8 cellular contexts compared by ENCODE assay signal in genomic region chr19:3625996-3626472, GRCh38. TPM values are rescaled to one million over a fixed set of nuclear protein-coding genes. Genes with fewer than 3 reads are reported as not detected.
DNase-seq lines count a peak whose midpoint lies in the region; ATAC-seq and TF ChIP-seq lines count a peak whose summit lies in the region.

No MANE protein-coding gene starts in this region.

- 0 to 2% methylated on average over 21 of the region's 21 CpGs for WGBS in tibial nerve, 2 donors

- ATAC-seq in HG03196 (IDR thresholded peaks at IDR 0.05; ENCODE audit: unreplicated experiment): peak; percentile 10
- ATAC-seq in GM18511 (IDR thresholded peaks at IDR 0.05; ENCODE audit: unreplicated experiment): no peak

- H3K4me1 ChIP-seq in tibial nerve: peaks cover 0 to 33% (median 16%) of the 10 kb centered on the region in 4 donors

- TF ChIP-seq CTCF in tibial nerve (IDR thresholded peaks at IDR 0.05): no peak

- no peak for TF ChIP-seq POLR2A in tibial nerve (IDR thresholded peaks at IDR 0.05)

- peak overlapping the region; percentile 70 to 97 (median 90) for H3K4me3 ChIP-seq in tibial nerve

- H3K27me3 ChIP-seq in layer of hippocampus (ENCODE audit: control insufficient read depth, insufficient read depth, low read length) (no peaks in the 10 kb centered on the region), tibial nerve (no peaks in the 10 kb centered on the region)

- peak overlapping the region; percentile 99 for H3K27ac ChIP-seq in angular gyrus (ENCODE audit: low read depth, low read length)
- H3K27ac ChIP-seq in layer of hippocampus (ENCODE audit: low read depth, low read length): peak overlapping the region; percentile 100
- H3K27ac ChIP-seq in tibial nerve: peak overlapping the region in 3 of 4 donors; percentile 90 to 94 (median 93)

- peaks cover 0 to 43% (median 0%) of the 10 kb centered on the region in 3 donors for H3K36me3 ChIP-seq in tibial nerve

- TF ChIP-seq EP300 in tibial nerve (IDR thresholded peaks at IDR 0.05): no peak

- H3K9me3 ChIP-seq in tibial nerve: no peaks in the 10 kb centered on the region

- DNase-seq in GM03348 (ENCODE audit: low spot score): peak; percentile 37
- no peak for DNase-seq in tibial nerve (ENCODE audit: low spot score in 2 of 2)
- DNase-seq in NOMO-1 treated with DMSO at 0.1 percent for 48 hours (lab: John Stamatoyannopoulos, UW; ENCODE audit: unreplicated experiment): no peak
- no peak for DNase-seq in activated CD4-positive, CD25-positive, alpha-beta regulatory T cell (lab: John Stamatoyannopoulos, UW)

RNA-seq across cellular contexts. Expression of gene CACTIN, which starts 0.6 kb away (rescaled TPM):
- total RNA-seq in tibial nerve: 10 to 100 TPM; 22.9 to 59.1 (median 42.7) TPM

RNA-seq across cellular contexts. Expression of gene TBXA2R, which starts 19.4 kb away (rescaled TPM):
- total RNA-seq in tibial nerve: 10 to 100 TPM in 1 of 4 donors, 1 to 10 TPM in 3; 4.4 to 11.4 (median 7.2) TPM

RNA-seq across cellular contexts. Expression of gene GIPC3, which starts 40.8 kb away (rescaled TPM):
- 1 to 10 TPM in 2 of 4 donors, under 1 TPM in 2; 0.21 to 2.4 (median 1.1) TPM for total RNA-seq in tibial nerve

RNA-seq across cellular contexts. Expression of gene HMG20B, which starts 53.3 kb away (rescaled TPM):
- 100 to 1,000 TPM in 3 of 4 donors, 10 to 100 TPM in 1; 94.0 to 181 (median 153) TPM for total RNA-seq in tibial nerve
